ENCODE assay signal across 15 cellular contexts in genomic region chr11:71537537-71537936, GRCh38. TPM values are rescaled to one million over a fixed set of nuclear protein-coding genes. Genes with fewer than 3 reads are reported as not detected.
DNase-seq lines count a peak whose midpoint lies in the region; ATAC-seq and TF ChIP-seq lines count a peak whose summit lies in the region.
"Had no signal": no experiment of that assay in that cellular context is flagged by ENCODE, and none has a peak within 500 bp of the region (broad histone marks: within the 10 kb centered on the region; RNA-seq: fewer than 3 reads in every experiment).

No MANE protein-coding gene starts in this region.

- no peaks in the 10 kb centered on the region for H4K20me1 ChIP-seq in HCT116 (ENCODE audit: insufficient read depth)

- H3K4me3 ChIP-seq in right atrium auricular region (no peak overlapping the region), left ventricle myocardium inferior (no peak overlapping the region), HCT116 (replicated peaks in 1 of 2; ENCODE audit: low read depth in 1 of 2, low read length in 2 of 2) (no peak overlapping the region), upper lobe of right lung (no peak overlapping the region)

- H2AFZ ChIP-seq in HCT116 (ENCODE audit: low read depth, low read length, poor library complexity, severe bottlenecking), result no peak overlapping the region

- no peaks in the 10 kb centered on the region for H3K9me3 ChIP-seq in right atrium auricular region
- no peaks in the 10 kb centered on the region for H3K9me3 ChIP-seq in left ventricle myocardium inferior (replicated peaks)
- no peaks in the 10 kb centered on the region for H3K9me3 ChIP-seq in HCT116 (ENCODE audit: control insufficient read depth in 1 of 2, insufficient read depth in 1 of 2, low read depth in 1 of 2, low read length in 2 of 2)
- no peaks in the 10 kb centered on the region for H3K9me3 ChIP-seq in upper lobe of right lung

- DNase-seq in right atrium auricular region (ENCODE audit: low spot score), result peak; percentile 21
- no peak for DNase-seq in left ventricle myocardium inferior
- DNase-seq in HCT116 (ENCODE audit: low read depth, low spot score), result no peak
- DNase-seq in islet precursor cell, result peak; percentile 34
- DNase-seq in upper lobe of right lung, result peak; percentile 40
- DNase-seq in posterior vena cava (ENCODE audit: low spot score), result no peak
- DNase-seq in NCI-H69 (lab: John Stamatoyannopoulos, UW), result no peak
- DNase-seq: ACHN; CD4-positive, alpha-beta memory T cell; DND-41; GDM1 had no signal

- CTCF ChIA-PET in HCT116 (lab: Charles Lee), result no interaction called here

- no peak overlapping the region for H3K9ac ChIP-seq in HCT116 (ENCODE audit: low read length)

- TF ChIP-seq RAD21 in HCT116 (IDR thresholded peaks at IDR 0.05; ENCODE audit: low read depth), result no peak

- TF ChIP-seq CTCF in right atrium auricular region (IDR thresholded peaks at IDR 0.05) (no peak), left ventricle myocardium inferior (IDR thresholded peaks at IDR 0.05; ENCODE audit: borderline replicate concordance) (no peak), HCT116 (IDR thresholded peaks at IDR 0.05 in 2 of 3, conservative IDR thresholded peaks at IDR 0.05 in 1 of 3; ENCODE audit: borderline replicate concordance in 1 of 3, insufficient read depth in 1 of 3, low read depth in 2 of 3, low read length in 2 of 3) (no peak), upper lobe of right lung (IDR thresholded peaks at IDR 0.05) (no peak)

- no peaks in the 10 kb centered on the region for H3K9me2 ChIP-seq in HCT116 (ENCODE audit: insufficient read depth)

- RAD21 ChIA-PET in HCT116 (lab: Charles Lee; ENCODE audit: low non-redundant PET in 1 of 2, low total read pairs in 2 of 2, uncharacterized antibody in 2 of 2, unreplicated experiment in 2 of 2), result no interaction called here

- no TSS peak for BruUV-seq in HCT116 (replicated peaks; lab: Mats Ljungman, UMichigan)

- intact Hi-C loops in left ventricle myocardium inferior (cut with micrococcal nuclease), result no loop called here
- intact Hi-C loops in HCT116 (cut with micrococcal nuclease), result no loop called here
- intact Hi-C loops in upper lobe of right lung (cut with DNase I), result no loop called here
- intact Hi-C loops in posterior vena cava (cut with DNase I), result no loop called here

- H3K36me3 ChIP-seq in right atrium auricular region (no peaks in the 10 kb centered on the region), left ventricle myocardium inferior (no peaks in the 10 kb centered on the region), HCT116 (ENCODE audit: control insufficient read depth in 1 of 2, insufficient read depth in 2 of 2, low read length in 2 of 2) (no peaks in the 10 kb centered on the region), upper lobe of right lung (no peaks in the 10 kb centered on the region)

- no peak overlapping the region for H3K4me2 ChIP-seq in HCT116 (ENCODE audit: low read length)

- H3K27ac ChIP-seq in right atrium auricular region, result no peak overlapping the region
- H3K27ac ChIP-seq in left ventricle myocardium inferior (replicated peaks), result no peak overlapping the region
- H3K27ac ChIP-seq in HCT116 (ENCODE audit: low read depth, low read length), result no peak overlapping the region
- H3K27ac ChIP-seq in upper lobe of right lung, result no peak overlapping the region
- H3K27ac ChIP-seq: C4-2B had no signal

- ATAC-seq in HCT116, result peak; percentile 50; the same call in 1 of the 2 replicates
- no peak for ATAC-seq in upper lobe of right lung
- no peak for ATAC-seq in SK-N-SH treated with all-trans-retinoic acid at 6 μM for 48 hours

- POLR2A ChIA-PET in HCT116 (lab: Charles Lee), result no interaction called here

- no peaks in the 10 kb centered on the region for H3K79me2 ChIP-seq in HCT116 (ENCODE audit: insufficient read depth, low read length)

- H3K4me1 ChIP-seq in right atrium auricular region (no peaks in the 10 kb centered on the region), left ventricle myocardium inferior (no peaks in the 10 kb centered on the region), HCT116 (ENCODE audit: control insufficient read depth in 1 of 2, insufficient read depth in 2 of 2, low read length in 2 of 2) (no peaks in the 10 kb centered on the region), upper lobe of right lung (no peaks in the 10 kb centered on the region)

- H3K27me3 ChIP-seq in right atrium auricular region, result no peaks in the 10 kb centered on the region
- peaks cover 20% of the 10 kb centered on the region for H3K27me3 ChIP-seq in left ventricle myocardium inferior (ENCODE audit: low read depth)
- no peaks in the 10 kb centered on the region for H3K27me3 ChIP-seq in HCT116 (ENCODE audit: insufficient read depth, low read length)
- no peaks in the 10 kb centered on the region for H3K27me3 ChIP-seq in upper lobe of right lung

- no peak for TF ChIP-seq POLR2A in HCT116 (IDR thresholded peaks at IDR 0.05; ENCODE audit: borderline replicate concordance, extremely low read depth, insufficient read depth, insufficient read length)

TF ChIP-seq in HCT116, 20 proteins besides CTCF, POLR2A, EP300 and RAD21 (continues in another document):
- TF ChIP-seq CEBPB (IDR thresholded peaks at IDR 0.05; ENCODE audit: low read depth) (no peak), CBX3 (IDR thresholded peaks at IDR 0.05; ENCODE audit: low read depth) (no peak), ZBTB33 (IDR thresholded peaks at IDR 0.05; ENCODE audit: extremely low read depth, insufficient replicate concordance, low read length) (no peak), FOSL1 (IDR thresholded peaks at IDR 0.05; ENCODE audit: low read depth) (no peak), SIN3A (IDR thresholded peaks at IDR 0.05; ENCODE audit: low read depth) (no peak)

TF ChIP-seq in SK-N-SH treated with all-trans-retinoic acid at 6 μM for 48 hours, 23 proteins besides CTCF, POLR2A, EP300 and RAD21 (continues in another document):
- no peak for TF ChIP-seq PATZ1 (CRISPR knock-in tag; IDR thresholded peaks at IDR 0.05; ENCODE audit: borderline replicate concordance)
- no peak for TF ChIP-seq ZNF565 (CRISPR knock-in tag; conservative IDR thresholded peaks at IDR 0.05; ENCODE audit: low read depth)
- TF ChIP-seq, protein P1, sequence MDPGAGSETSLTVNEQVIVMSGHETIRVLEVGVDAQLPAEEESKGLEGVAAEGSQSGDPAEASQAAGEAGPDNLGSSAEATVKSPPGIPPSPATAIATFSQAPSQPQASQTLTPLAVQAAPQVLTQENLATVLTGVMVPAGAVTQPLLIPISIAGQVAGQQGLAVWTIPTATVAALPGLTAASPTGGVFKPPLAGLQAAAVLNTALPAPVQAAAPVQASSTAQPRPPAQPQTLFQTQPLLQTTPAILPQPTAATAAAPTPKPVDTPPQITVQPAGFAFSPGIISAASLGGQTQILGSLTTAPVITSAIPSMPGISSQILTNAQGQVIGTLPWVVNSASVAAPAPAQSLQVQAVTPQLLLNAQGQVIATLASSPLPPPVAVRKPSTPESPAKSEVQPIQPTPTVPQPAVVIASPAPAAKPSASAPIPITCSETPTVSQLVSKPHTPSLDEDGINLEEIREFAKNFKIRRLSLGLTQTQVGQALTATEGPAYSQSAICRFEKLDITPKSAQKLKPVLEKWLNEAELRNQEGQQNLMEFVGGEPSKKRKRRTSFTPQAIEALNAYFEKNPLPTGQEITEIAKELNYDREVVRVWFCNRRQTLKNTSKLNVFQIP (CRISPR knock-in tag; IDR thresholded peaks at IDR 0.05; ENCODE audit: borderline replicate concordance, low read depth), result no peak
- TF ChIP-seq ZNF70 (CRISPR knock-in tag; IDR thresholded peaks at IDR 0.05), result no peak
- TF ChIP-seq TCF4 (CRISPR knock-in tag; IDR thresholded peaks at IDR 0.05; ENCODE audit: borderline replicate concordance), result no peak

RNA-seq across cellular contexts. Expression of gene KRTAP5-8, which starts 0.3 kb away (rescaled TPM):
- not detected for total RNA-seq in right atrium auricular region
- not detected for total RNA-seq in left ventricle myocardium inferior
- total RNA-seq in HCT116 (2021; ENCODE audit: unreplicated experiment), result not detected
- 0.07 TPM in 1 of 2 replicates, not detected in the other for polyA plus RNA-seq in HCT116 (2012)
- not detected for total RNA-seq in upper lobe of right lung
- not detected for total RNA-seq in posterior vena cava
- total RNA-seq: A172; CD4-positive, alpha-beta memory T cell; H4 had no signal
- polyA plus RNA-seq: CD4-positive, alpha-beta memory T cell had no signal

RNA-seq across cellular contexts. Expression of gene KRTAP5-7, which starts 10.5 kb away (rescaled TPM):
- total RNA-seq in right atrium auricular region (not detected), left ventricle myocardium inferior (not detected), HCT116 (2021; ENCODE audit: unreplicated experiment) (not detected), upper lobe of right lung (0.46 TPM), posterior vena cava (under 1 TPM in 1 of 2 donors, not detected in 1; 0.24 TPM)
- polyA plus RNA-seq in HCT116 (2012), result not detected in 2 replicates
- total RNA-seq: A172; CD4-positive, alpha-beta memory T cell; H4 had no signal
- polyA plus RNA-seq: CD4-positive, alpha-beta memory T cell had no signal

RNA-seq across cellular contexts. Expression of gene KRTAP5-9, which starts 10.7 kb away (rescaled TPM):
- not detected for total RNA-seq in right atrium auricular region
- total RNA-seq in left ventricle myocardium inferior, result not detected
- 0.27 TPM for total RNA-seq in HCT116 (2021; ENCODE audit: unreplicated experiment)
- 0.07 TPM in 1 of 2 replicates, not detected in the other for polyA plus RNA-seq in HCT116 (2012)
- not detected for total RNA-seq in upper lobe of right lung
- under 1 TPM; 0.19 to 0.37 TPM for total RNA-seq in posterior vena cava
- total RNA-seq: A172; CD4-positive, alpha-beta memory T cell; H4 had no signal
- polyA plus RNA-seq: CD4-positive, alpha-beta memory T cell had no signal

RNA-seq across cellular contexts. Expression of gene KRTAP5-10, which starts 27.8 kb away (rescaled TPM):
- total RNA-seq in right atrium auricular region (not detected), left ventricle myocardium inferior (not detected), HCT116 (2021; ENCODE audit: unreplicated experiment) (0.20 TPM), upper lobe of right lung (not detected), posterior vena cava (not detected)
- 0.05 TPM in 1 of 2 replicates, not detected in the other for polyA plus RNA-seq in HCT116 (2012)
- total RNA-seq: A172; CD4-positive, alpha-beta memory T cell; H4 had no signal
- polyA plus RNA-seq: CD4-positive, alpha-beta memory T cell had no signal

RNA-seq across cellular contexts. Expression of gene KRTAP5-11, which starts 45.1 kb away (rescaled TPM):
- total RNA-seq in right atrium auricular region (not detected), left ventricle myocardium inferior (not detected), HCT116 (2021; ENCODE audit: unreplicated experiment) (not detected), upper lobe of right lung (not detected), posterior vena cava (not detected)
- polyA plus RNA-seq in HCT116 (2012), result not detected in 2 replicates
- total RNA-seq: A172; CD4-positive, alpha-beta memory T cell; H4 had no signal
- polyA plus RNA-seq: CD4-positive, alpha-beta memory T cell had no signal

Comparison
In these comparisons a context has a peak if more than half of its experiments do, and no peak if none do; other contexts are left out.
1. DNase-seq: peak in right atrium auricular region (single experiment), islet precursor cell (single experiment) and upper lobe of right lung (single experiment); none in left ventricle myocardium inferior (single experiment), HCT116 (single experiment), posterior vena cava (single experiment) and NCI-H69 (single experiment).